In the genomic region with DNA sequence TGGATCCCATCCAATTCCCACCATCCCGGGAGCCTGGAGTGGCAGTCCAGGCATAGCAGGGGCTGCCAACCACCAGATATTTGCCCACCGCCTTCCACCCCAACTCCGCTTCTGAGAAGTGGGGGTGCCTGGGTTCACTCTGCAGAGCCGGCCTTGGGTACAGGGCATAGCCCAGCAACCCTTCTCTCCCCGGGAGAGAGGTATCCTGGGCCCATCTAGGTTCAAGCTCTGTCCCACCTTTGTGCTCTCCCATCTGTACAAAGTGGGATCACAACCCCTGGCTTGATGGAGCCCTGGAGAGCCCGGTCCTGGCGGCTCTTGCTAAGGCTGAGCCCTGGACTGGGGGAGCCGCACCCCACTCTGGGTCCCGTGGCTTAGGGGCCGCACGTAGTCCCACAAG, we compare ENCODE assay signal across 3 cellular contexts.
TF ChIP-seq lines count a peak whose summit lies in the region.

No MANE protein-coding gene starts in this region.

TF ChIP-seq in SK-N-SH treated with all-trans-retinoic acid at 6 μM for 48 hours, 23 proteins besides CTCF, POLR2A, EP300 and RAD21 (continues in another document):
- TF ChIP-seq, protein P1, sequence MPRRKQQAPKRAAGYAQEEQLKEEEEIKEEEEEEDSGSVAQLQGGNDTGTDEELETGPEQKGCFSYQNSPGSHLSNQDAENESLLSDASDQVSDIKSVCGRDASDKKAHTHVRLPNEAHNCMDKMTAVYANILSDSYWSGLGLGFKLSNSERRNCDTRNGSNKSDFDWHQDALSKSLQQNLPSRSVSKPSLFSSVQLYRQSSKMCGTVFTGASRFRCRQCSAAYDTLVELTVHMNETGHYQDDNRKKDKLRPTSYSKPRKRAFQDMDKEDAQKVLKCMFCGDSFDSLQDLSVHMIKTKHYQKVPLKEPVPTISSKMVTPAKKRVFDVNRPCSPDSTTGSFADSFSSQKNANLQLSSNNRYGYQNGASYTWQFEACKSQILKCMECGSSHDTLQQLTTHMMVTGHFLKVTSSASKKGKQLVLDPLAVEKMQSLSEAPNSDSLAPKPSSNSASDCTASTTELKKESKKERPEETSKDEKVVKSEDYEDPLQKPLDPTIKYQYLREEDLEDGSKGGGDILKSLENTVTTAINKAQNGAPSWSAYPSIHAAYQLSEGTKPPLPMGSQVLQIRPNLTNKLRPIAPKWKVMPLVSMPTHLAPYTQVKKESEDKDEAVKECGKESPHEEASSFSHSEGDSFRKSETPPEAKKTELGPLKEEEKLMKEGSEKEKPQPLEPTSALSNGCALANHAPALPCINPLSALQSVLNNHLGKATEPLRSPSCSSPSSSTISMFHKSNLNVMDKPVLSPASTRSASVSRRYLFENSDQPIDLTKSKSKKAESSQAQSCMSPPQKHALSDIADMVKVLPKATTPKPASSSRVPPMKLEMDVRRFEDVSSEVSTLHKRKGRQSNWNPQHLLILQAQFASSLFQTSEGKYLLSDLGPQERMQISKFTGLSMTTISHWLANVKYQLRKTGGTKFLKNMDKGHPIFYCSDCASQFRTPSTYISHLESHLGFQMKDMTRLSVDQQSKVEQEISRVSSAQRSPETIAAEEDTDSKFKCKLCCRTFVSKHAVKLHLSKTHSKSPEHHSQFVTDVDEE (CRISPR knock-in tag; IDR thresholded peaks at IDR 0.05) = no peak
- TF ChIP-seq ARNTL (CRISPR knock-in tag; IDR thresholded peaks at IDR 0.05; ENCODE audit: borderline replicate concordance, low read depth) (no peak), ZNF8 (CRISPR knock-in tag; IDR thresholded peaks at IDR 0.05) (no peak), BACH2 (CRISPR knock-in tag; IDR thresholded peaks at IDR 0.05; ENCODE audit: borderline replicate concordance) (no peak), ZNF565 (CRISPR knock-in tag; conservative IDR thresholded peaks at IDR 0.05; ENCODE audit: low read depth) (no peak), SNAI2 (CRISPR knock-in tag; IDR thresholded peaks at IDR 0.05) (no peak), ZFP3 (CRISPR knock-in tag; IDR thresholded peaks at IDR 0.05) (no peak), ISL1 (CRISPR knock-in tag; IDR thresholded peaks at IDR 0.05) (no peak), CSDC2 (CRISPR knock-in tag; IDR thresholded peaks at IDR 0.05) (no peak), PPARA (CRISPR knock-in tag; IDR thresholded peaks at IDR 0.05; ENCODE audit: borderline replicate concordance) (no peak)
- TF ChIP-seq, protein P2, sequence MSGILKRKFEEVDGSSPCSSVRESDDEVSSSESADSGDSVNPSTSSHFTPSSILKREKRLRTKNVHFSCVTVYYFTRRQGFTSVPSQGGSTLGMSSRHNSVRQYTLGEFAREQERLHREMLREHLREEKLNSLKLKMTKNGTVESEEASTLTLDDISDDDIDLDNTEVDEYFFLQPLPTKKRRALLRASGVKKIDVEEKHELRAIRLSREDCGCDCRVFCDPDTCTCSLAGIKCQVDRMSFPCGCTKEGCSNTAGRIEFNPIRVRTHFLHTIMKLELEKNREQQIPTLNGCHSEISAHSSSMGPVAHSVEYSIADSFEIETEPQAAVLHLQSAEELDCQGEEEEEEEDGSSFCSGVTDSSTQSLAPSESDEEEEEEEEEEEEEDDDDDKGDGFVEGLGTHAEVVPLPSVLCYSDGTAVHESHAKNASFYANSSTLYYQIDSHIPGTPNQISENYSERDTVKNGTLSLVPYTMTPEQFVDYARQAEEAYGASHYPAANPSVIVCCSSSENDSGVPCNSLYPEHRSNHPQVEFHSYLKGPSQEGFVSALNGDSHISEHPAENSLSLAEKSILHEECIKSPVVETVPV (CRISPR knock-in tag; IDR thresholded peaks at IDR 0.05) = no peak
- TF ChIP-seq, protein P3, sequence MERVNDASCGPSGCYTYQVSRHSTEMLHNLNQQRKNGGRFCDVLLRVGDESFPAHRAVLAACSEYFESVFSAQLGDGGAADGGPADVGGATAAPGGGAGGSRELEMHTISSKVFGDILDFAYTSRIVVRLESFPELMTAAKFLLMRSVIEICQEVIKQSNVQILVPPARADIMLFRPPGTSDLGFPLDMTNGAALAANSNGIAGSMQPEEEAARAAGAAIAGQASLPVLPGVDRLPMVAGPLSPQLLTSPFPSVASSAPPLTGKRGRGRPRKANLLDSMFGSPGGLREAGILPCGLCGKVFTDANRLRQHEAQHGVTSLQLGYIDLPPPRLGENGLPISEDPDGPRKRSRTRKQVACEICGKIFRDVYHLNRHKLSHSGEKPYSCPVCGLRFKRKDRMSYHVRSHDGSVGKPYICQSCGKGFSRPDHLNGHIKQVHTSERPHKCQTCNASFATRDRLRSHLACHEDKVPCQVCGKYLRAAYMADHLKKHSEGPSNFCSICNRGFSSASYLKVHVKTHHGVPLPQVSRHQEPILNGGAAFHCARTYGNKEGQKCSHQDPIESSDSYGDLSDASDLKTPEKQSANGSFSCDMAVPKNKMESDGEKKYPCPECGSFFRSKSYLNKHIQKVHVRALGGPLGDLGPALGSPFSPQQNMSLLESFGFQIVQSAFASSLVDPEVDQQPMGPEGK (CRISPR knock-in tag; IDR thresholded peaks at IDR 0.05; ENCODE audit: borderline replicate concordance) = no peak

TF ChIP-seq in SK-N-SH, 30 proteins besides CTCF, POLR2A, EP300 and RAD21:
- TF ChIP-seq, protein P4, sequence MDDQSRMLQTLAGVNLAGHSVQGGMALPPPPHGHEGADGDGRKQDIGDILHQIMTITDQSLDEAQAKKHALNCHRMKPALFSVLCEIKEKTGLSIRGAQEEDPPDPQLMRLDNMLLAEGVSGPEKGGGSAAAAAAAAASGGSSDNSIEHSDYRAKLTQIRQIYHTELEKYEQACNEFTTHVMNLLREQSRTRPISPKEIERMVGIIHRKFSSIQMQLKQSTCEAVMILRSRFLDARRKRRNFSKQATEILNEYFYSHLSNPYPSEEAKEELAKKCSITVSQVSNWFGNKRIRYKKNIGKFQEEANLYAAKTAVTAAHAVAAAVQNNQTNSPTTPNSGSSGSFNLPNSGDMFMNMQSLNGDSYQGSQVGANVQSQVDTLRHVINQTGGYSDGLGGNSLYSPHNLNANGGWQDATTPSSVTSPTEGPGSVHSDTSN (IDR thresholded peaks at IDR 0.05) = no peak
- TF ChIP-seq SMC3 (IDR thresholded peaks at IDR 0.05; ENCODE audit: low read depth, low read length) = no peak

TF ChIP-seq in K562, 482 proteins besides CTCF, POLR2A, EP300 and RAD21:
- TF ChIP-seq ATF7 (IDR thresholded peaks at IDR 0.05) (no peak), POLR2G (IDR thresholded peaks at IDR 0.05; ENCODE audit: low read depth, low read length) (0 out of 2 replicates have a peak, but pooled peaks have one; percentile 17)
